Comparison of ENCODE assay signal across 18 cellular contexts in the genomic region with DNA sequence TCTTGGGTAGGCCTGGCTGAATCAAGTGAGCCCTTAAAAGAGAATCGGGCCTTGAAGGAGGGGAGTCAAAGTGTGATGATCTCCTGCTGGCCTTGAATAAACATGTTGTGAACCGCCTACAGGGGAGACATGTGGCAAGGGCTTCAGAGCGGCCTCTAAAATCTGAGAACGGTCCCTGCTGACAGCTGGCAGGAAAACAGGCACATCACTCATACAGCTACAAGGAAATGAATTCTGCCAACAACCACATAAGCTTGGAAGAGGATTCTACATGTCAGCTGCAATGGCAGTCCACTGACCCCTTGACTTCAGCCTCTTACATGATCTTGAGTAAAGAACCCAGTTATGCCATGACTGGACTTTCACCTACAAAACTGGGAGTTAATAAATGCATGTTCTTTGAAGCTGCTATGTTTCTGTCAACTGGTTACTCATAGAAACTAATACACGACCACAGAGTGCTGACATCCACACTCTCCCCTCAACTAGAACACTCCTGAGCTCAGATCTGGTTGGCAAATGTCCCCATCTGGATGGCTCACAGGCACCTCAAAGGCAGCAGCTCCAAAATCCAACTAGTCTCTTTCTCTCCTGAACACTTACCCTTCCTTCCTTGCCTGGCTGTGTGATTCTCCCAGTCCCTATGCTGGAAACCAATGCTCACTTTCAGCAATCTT.
DNase-seq lines count a peak whose midpoint lies in the region.
"Had no signal": no experiment of that assay in that cellular context is flagged by ENCODE, and none has a peak within 500 bp of the region (broad histone marks: within the 10 kb centered on the region; RNA-seq: fewer than 3 reads in every experiment).

No MANE protein-coding gene starts in this region.

- DNase-seq in NCI-H1092 treated with DMSO at 0.1 percent for 48 hours (lab: John Stamatoyannopoulos, UW) (peak; percentile 5), NCI-H1092 (lab: John Stamatoyannopoulos, UW) (no peak), NCI-H2029 (lab: John Stamatoyannopoulos, UW) (peak; percentile 32), cerebellar cortex (ENCODE audit: low spot score) (peak; percentile 31), renal cortical epithelial cell (ENCODE audit: low read depth) (peak; percentile 3), NCI-H1436 treated with DMSO at 0.1 percent for 48 hours (lab: John Stamatoyannopoulos, UW) (no peak), Kasumi-1 (lab: John Stamatoyannopoulos, UW) (no peak)
- DNase-seq in NK-92 treated with Interleukin-12 subunit alpha and Interleukin-12 subunit beta, amount 100 ng/mL, for 24 hours (lab: John Stamatoyannopoulos, UW) = no peak
- DNase-seq: 8988T; activated CD4-positive, alpha-beta T cell treated with anti-CD3 and anti-CD28 coated beads, Interleukin-2, amount 10 ng/mL, durations not matched to agents 24 days and 14 days; activated effector memory CD4-positive, alpha-beta T cell treated with Interleukin-2 at 50 U/mL for 16 hours; activated naive CD8-positive, alpha-beta T cell treated with anti-CD3 and anti-CD28 coated beads, Interleukin-2, amount 50 U/mL, for 24 hours; endodermal cell; left ventricle myocardium superior; NCI-H2081; NCI-H748 treated with DMSO at 0.1 percent for 48 hours; PC-3; upper lobe of left lung had no signal

Comparison
In these comparisons a context has a peak if more than half of its experiments do, and no peak if none do; other contexts are left out.
1. DNase-seq: peak in NCI-H1092 treated with DMSO at 0.1 percent for 48 hours (single experiment), NCI-H2029 (single experiment), cerebellar cortex (single experiment) and renal cortical epithelial cell (single experiment); none in NCI-H1092 (single experiment), NCI-H1436 treated with DMSO at 0.1 percent for 48 hours (single experiment), Kasumi-1 (0 of 2) and NK-92 treated with Interleukin-12 subunit alpha and Interleukin-12 subunit beta, amount 100 ng/mL, for 24 hours (single experiment).